In the genomic region with DNA sequence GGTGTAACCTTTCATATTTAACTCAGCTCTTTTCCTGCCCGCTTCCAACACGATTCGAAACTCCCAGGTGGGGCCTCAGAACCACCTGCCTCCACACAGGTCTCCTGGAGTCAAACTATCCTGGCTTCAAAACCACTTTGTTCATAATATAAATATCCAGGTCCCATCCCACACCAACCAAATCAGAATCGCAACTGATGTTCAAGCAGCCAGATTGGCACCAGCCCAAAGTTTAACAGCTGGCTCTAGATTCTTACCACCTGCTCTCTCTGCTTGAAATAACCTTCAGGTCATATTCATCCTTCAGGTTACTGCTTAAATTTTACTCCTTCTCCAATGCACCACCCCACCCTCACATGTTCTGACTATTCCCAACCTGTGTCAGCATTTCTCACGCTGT, we compare ENCODE assay signal across 20 cellular contexts.
"Had no signal": no experiment of that assay in that cellular context is flagged by ENCODE, and none has a peak within 500 bp of the region (broad histone marks: within the 10 kb centered on the region; RNA-seq: fewer than 3 reads in every experiment).

No MANE protein-coding gene starts in this region.

- DNase-seq: activated CD4-positive, alpha-beta T cell treated with anti-CD3 and anti-CD28 coated beads for 36 hours; activated CD4-positive, alpha-beta T cell treated with anti-CD3 and anti-CD28 coated beads, Interleukin-2, amount 50 U/mL, for 48 hours; activated gamma-delta T cell treated with Interleukin-2 at 50 U/mL for 16 hours; activated T-cell treated with anti-CD3 and anti-CD28 coated beads for 4 hours; adrenal gland; cerebellar nuclear complex; cortex of kidney; effector CD4-positive, alpha-beta T cell; immature natural killer cell; kidney glomerular epithelial cell; left ventricle myocardium inferior; nephron progenitor cell; occipital lobe; posterior cingulate gyrus; retina; stimulated activated CD4-positive, alpha-beta T cell treated with anti-CD3 and anti-CD28 coated beads, Interleukin-2, amount 100 ng/mL, for 24 hours; stimulated activated naive CD4-positive, alpha-beta T cell treated with Interleukin-2 at 50 U/mL for 16 hours; tibial artery had no signal

- ATAC-seq: activated CD4-positive, alpha-beta T cell treated with anti-CD3 and anti-CD28 coated beads for 36 hours; activated naive CD4-positive, alpha-beta T cell treated with anti-CD3 and anti-CD28 coated beads, Interleukin-2, amount 50 U/mL, for 72 hours; WTC11 had no signal
